ENCODE assay signal across 1 cellular context in the genomic region with DNA sequence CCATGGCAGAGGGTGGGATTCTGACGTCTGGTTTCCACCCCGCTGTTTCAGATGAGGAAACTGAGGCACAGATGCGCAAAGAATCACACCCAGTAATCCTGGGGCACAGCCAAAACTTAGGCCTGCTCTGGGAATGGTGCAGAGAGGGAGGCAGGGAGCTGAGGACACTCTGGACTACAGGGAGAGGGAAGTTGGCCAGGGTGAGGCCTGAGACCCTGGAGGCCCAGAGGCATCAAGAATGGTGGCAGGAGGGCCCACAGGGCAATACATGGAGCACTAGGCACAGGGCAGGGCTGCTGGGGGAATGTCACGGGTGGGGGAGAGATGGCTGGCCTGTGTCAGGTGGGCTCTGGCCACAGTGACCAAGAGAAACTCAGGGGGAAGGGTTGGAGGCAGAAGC.
TF ChIP-seq lines count a peak whose summit lies in the region.

No MANE protein-coding gene starts in this region.

TF ChIP-seq in GM23338, 12 proteins besides CTCF, POLR2A, EP300 and RAD21 (continued from another document):
- TF ChIP-seq JUNB (IDR thresholded peaks at IDR 0.05; ENCODE audit: unreplicated experiment), result no peak
